Comparison of ENCODE assay signal across 1 cellular context in the genomic region with DNA sequence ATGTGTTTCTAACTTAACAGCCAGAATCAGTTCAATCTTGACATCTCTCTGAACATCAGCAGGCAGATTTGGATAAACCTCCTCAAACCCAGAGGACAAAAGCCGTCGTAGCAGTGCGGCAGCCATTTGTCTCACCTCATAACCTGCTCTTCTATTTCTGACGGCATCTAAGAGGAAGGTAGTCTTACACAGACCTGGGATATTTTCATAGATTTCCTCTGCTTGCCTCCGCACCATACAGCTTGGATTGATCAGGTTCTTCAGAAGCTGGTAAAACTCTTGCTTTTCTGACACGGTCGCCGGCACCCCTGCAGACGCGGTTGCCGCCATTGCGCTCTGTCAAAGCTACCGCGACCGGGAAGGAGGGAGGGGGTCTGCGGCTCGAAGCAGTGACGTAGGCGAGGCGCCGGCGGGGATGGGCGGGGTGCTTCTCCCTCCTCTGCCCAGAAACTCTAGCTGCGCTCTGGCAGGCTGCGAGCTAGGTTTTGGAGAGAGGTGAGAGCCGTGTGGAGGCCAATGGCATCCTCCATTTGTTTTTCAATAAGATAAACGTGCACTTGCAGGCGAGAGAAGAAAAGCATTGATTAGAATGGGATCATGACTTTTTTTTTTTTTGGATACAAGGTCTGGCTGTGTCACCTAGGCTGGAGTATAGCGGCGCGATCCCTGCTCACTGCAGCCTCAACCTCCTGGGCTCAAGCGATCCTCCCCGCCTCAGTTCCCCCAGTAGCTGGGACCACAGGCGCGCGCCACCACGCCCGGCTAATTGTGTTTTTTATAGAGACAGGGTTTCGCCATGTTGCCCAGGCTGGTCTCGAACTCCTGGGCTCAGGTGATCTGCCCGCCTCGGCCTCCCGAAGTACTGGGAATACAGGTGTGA.
A peak's percentile ranks its signal among the peaks of the same experiment; 100 is the strongest.
TF ChIP-seq lines count a peak whose summit lies in the region.

A gene (minus strand): TSS at position 347 of the 880 bp plus-strand sequence. CDS start 17 bp downstream, at position 330.

TF ChIP-seq in K562, 482 proteins besides CTCF, POLR2A, EP300 and RAD21 (continued from another document and continues in another):
- TF ChIP-seq, protein P1, sequence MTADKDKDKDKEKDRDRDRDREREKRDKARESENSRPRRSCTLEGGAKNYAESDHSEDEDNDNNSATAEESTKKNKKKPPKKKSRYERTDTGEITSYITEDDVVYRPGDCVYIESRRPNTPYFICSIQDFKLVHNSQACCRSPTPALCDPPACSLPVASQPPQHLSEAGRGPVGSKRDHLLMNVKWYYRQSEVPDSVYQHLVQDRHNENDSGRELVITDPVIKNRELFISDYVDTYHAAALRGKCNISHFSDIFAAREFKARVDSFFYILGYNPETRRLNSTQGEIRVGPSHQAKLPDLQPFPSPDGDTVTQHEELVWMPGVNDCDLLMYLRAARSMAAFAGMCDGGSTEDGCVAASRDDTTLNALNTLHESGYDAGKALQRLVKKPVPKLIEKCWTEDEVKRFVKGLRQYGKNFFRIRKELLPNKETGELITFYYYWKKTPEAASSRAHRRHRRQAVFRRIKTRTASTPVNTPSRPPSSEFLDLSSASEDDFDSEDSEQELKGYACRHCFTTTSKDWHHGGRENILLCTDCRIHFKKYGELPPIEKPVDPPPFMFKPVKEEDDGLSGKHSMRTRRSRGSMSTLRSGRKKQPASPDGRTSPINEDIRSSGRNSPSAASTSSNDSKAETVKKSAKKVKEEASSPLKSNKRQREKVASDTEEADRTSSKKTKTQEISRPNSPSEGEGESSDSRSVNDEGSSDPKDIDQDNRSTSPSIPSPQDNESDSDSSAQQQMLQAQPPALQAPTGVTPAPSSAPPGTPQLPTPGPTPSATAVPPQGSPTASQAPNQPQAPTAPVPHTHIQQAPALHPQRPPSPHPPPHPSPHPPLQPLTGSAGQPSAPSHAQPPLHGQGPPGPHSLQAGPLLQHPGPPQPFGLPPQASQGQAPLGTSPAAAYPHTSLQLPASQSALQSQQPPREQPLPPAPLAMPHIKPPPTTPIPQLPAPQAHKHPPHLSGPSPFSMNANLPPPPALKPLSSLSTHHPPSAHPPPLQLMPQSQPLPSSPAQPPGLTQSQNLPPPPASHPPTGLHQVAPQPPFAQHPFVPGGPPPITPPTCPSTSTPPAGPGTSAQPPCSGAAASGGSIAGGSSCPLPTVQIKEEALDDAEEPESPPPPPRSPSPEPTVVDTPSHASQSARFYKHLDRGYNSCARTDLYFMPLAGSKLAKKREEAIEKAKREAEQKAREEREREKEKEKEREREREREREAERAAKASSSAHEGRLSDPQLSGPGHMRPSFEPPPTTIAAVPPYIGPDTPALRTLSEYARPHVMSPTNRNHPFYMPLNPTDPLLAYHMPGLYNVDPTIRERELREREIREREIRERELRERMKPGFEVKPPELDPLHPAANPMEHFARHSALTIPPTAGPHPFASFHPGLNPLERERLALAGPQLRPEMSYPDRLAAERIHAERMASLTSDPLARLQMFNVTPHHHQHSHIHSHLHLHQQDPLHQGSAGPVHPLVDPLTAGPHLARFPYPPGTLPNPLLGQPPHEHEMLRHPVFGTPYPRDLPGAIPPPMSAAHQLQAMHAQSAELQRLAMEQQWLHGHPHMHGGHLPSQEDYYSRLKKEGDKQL (CRISPR knock-in tag; IDR thresholded peaks at IDR 0.05; ENCODE audit: borderline replicate concordance), result no peak
- no peak for TF ChIP-seq ZEB2 (IDR thresholded peaks at IDR 0.05)
- TF ChIP-seq POLR2G (IDR thresholded peaks at IDR 0.05; ENCODE audit: low read depth, low read length), result peak; percentile 85
- TF ChIP-seq ZNF274 (IDR thresholded peaks at IDR 0.05; ENCODE audit: borderline replicate concordance, low read depth, low read length), result no peak
- no peak for TF ChIP-seq FOXK1 (CRISPR knock-in tag; IDR thresholded peaks at IDR 0.05; ENCODE audit: borderline replicate concordance)
- no peak for TF ChIP-seq ILF3 (IDR thresholded peaks at IDR 0.05; ENCODE audit: borderline replicate concordance)
- no peak for TF ChIP-seq ZNF561 (CRISPR knock-in tag; conservative IDR thresholded peaks at IDR 0.05)
- TF ChIP-seq, protein P2, sequence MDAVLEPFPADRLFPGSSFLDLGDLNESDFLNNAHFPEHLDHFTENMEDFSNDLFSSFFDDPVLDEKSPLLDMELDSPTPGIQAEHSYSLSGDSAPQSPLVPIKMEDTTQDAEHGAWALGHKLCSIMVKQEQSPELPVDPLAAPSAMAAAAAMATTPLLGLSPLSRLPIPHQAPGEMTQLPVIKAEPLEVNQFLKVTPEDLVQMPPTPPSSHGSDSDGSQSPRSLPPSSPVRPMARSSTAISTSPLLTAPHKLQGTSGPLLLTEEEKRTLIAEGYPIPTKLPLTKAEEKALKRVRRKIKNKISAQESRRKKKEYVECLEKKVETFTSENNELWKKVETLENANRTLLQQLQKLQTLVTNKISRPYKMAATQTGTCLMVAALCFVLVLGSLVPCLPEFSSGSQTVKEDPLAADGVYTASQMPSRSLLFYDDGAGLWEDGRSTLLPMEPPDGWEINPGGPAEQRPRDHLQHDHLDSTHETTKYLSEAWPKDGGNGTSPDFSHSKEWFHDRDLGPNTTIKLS (IDR thresholded peaks at IDR 0.05; ENCODE audit: borderline replicate concordance, low read depth), result no peak
- TF ChIP-seq, protein P3, sequence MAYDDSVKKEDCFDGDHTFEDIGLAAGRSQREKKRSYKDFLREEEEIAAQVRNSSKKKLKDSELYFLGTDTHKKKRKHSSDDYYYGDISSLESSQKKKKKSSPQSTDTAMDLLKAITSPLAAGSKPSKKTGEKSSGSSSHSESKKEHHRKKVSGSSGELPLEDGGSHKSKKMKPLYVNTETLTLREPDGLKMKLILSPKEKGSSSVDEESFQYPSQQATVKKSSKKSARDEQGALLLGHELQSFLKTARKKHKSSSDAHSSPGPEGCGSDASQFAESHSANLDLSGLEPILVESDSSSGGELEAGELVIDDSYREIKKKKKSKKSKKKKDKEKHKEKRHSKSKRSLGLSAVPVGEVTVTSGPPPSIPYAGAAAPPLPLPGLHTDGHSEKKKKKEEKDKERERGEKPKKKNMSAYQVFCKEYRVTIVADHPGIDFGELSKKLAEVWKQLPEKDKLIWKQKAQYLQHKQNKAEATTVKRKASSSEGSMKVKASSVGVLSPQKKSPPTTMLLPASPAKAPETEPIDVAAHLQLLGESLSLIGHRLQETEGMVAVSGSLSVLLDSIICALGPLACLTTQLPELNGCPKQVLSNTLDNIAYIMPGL (CRISPR knock-in tag; IDR thresholded peaks at IDR 0.05), result no peak
- no peak for TF ChIP-seq EHMT2 (IDR thresholded peaks at IDR 0.05)
- TF ChIP-seq, protein P4, sequence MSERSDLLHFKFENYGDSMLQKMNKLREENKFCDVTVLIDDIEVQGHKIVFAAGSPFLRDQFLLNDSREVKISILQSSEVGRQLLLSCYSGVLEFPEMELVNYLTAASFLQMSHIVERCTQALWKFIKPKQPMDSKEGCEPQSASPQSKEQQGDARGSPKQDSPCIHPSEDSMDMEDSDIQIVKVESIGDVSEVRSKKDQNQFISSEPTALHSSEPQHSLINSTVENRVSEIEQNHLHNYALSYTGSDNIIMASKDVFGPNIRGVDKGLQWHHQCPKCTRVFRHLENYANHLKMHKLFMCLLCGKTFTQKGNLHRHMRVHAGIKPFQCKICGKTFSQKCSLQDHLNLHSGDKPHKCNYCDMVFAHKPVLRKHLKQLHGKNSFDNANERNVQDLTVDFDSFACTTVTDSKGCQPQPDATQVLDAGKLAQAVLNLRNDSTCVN (CRISPR knock-in tag; IDR thresholded peaks at IDR 0.05), result no peak
- TF ChIP-seq FOXA3 (CRISPR knock-in tag; conservative IDR thresholded peaks at IDR 0.05 in 1 of 2, IDR thresholded peaks at IDR 0.05 in 1 of 2), result no peak
- TF ChIP-seq, protein P5, sequence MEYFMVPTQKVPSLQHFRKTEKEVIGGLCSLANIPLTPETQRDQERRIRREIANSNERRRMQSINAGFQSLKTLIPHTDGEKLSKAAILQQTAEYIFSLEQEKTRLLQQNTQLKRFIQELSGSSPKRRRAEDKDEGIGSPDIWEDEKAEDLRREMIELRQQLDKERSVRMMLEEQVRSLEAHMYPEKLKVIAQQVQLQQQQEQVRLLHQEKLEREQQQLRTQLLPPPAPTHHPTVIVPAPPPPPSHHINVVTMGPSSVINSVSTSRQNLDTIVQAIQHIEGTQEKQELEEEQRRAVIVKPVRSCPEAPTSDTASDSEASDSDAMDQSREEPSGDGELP (CRISPR knock-in tag; IDR thresholded peaks at IDR 0.05; ENCODE audit: borderline replicate concordance), result peak; percentile 57; the same call in 1 of the 2 replicates
- TF ChIP-seq RHOXF2B (CRISPR knock-in tag; conservative IDR thresholded peaks at IDR 0.05), result no peak
- TF ChIP-seq, protein P6, sequence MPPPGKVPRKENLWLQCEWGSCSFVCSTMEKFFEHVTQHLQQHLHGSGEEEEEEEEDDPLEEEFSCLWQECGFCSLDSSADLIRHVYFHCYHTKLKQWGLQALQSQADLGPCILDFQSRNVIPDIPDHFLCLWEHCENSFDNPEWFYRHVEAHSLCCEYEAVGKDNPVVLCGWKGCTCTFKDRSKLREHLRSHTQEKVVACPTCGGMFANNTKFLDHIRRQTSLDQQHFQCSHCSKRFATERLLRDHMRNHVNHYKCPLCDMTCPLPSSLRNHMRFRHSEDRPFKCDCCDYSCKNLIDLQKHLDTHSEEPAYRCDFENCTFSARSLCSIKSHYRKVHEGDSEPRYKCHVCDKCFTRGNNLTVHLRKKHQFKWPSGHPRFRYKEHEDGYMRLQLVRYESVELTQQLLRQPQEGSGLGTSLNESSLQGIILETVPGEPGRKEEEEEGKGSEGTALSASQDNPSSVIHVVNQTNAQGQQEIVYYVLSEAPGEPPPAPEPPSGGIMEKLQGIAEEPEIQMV (tag; conservative IDR thresholded peaks at IDR 0.05; ENCODE audit: low read depth), result no peak
- TF ChIP-seq ZNF76 (CRISPR knock-in tag; IDR thresholded peaks at IDR 0.05; ENCODE audit: borderline replicate concordance), result no peak
- TF ChIP-seq, protein P7, sequence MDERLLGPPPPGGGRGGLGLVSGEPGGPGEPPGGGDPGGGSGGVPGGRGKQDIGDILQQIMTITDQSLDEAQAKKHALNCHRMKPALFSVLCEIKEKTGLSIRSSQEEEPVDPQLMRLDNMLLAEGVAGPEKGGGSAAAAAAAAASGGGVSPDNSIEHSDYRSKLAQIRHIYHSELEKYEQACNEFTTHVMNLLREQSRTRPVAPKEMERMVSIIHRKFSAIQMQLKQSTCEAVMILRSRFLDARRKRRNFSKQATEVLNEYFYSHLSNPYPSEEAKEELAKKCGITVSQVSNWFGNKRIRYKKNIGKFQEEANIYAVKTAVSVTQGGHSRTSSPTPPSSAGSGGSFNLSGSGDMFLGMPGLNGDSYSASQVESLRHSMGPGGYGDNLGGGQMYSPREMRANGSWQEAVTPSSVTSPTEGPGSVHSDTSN (CRISPR knock-in tag; IDR thresholded peaks at IDR 0.05; ENCODE audit: low read depth), result no peak
- TF ChIP-seq, protein P7 (tag; conservative IDR thresholded peaks at IDR 0.05; ENCODE audit: low read depth), result no peak
- no peak for TF ChIP-seq MTF1 (CRISPR knock-in tag; IDR thresholded peaks at IDR 0.05; ENCODE audit: borderline replicate concordance)
- TF ChIP-seq, protein P8, sequence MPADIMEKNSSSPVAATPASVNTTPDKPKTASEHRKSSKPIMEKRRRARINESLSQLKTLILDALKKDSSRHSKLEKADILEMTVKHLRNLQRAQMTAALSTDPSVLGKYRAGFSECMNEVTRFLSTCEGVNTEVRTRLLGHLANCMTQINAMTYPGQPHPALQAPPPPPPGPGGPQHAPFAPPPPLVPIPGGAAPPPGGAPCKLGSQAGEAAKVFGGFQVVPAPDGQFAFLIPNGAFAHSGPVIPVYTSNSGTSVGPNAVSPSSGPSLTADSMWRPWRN (IDR thresholded peaks at IDR 0.05; ENCODE audit: low read depth), result no peak
- TF ChIP-seq, protein P9, sequence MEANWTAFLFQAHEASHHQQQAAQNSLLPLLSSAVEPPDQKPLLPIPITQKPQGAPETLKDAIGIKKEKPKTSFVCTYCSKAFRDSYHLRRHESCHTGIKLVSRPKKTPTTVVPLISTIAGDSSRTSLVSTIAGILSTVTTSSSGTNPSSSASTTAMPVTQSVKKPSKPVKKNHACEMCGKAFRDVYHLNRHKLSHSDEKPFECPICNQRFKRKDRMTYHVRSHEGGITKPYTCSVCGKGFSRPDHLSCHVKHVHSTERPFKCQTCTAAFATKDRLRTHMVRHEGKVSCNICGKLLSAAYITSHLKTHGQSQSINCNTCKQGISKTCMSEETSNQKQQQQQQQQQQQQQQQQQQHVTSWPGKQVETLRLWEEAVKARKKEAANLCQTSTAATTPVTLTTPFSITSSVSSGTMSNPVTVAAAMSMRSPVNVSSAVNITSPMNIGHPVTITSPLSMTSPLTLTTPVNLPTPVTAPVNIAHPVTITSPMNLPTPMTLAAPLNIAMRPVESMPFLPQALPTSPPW (CRISPR knock-in tag; IDR thresholded peaks at IDR 0.05), result peak; percentile 95
- no peak for TF ChIP-seq PHB (CRISPR knock-in tag; IDR thresholded peaks at IDR 0.05)
- TF ChIP-seq TGIF2 (CRISPR knock-in tag; IDR thresholded peaks at IDR 0.05), result no peak
- no peak for TF ChIP-seq CHCHD3 (CRISPR knock-in tag; IDR thresholded peaks at IDR 0.05)
- TF ChIP-seq NCOA1 (IDR thresholded peaks at IDR 0.05; ENCODE audit: low read depth), result no peak
- TF ChIP-seq, protein P10, sequence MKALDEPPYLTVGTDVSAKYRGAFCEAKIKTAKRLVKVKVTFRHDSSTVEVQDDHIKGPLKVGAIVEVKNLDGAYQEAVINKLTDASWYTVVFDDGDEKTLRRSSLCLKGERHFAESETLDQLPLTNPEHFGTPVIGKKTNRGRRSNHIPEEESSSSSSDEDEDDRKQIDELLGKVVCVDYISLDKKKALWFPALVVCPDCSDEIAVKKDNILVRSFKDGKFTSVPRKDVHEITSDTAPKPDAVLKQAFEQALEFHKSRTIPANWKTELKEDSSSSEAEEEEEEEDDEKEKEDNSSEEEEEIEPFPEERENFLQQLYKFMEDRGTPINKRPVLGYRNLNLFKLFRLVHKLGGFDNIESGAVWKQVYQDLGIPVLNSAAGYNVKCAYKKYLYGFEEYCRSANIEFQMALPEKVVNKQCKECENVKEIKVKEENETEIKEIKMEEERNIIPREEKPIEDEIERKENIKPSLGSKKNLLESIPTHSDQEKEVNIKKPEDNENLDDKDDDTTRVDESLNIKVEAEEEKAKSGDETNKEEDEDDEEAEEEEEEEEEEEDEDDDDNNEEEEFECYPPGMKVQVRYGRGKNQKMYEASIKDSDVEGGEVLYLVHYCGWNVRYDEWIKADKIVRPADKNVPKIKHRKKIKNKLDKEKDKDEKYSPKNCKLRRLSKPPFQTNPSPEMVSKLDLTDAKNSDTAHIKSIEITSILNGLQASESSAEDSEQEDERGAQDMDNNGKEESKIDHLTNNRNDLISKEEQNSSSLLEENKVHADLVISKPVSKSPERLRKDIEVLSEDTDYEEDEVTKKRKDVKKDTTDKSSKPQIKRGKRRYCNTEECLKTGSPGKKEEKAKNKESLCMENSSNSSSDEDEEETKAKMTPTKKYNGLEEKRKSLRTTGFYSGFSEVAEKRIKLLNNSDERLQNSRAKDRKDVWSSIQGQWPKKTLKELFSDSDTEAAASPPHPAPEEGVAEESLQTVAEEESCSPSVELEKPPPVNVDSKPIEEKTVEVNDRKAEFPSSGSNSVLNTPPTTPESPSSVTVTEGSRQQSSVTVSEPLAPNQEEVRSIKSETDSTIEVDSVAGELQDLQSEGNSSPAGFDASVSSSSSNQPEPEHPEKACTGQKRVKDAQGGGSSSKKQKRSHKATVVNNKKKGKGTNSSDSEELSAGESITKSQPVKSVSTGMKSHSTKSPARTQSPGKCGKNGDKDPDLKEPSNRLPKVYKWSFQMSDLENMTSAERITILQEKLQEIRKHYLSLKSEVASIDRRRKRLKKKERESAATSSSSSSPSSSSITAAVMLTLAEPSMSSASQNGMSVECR (CRISPR knock-in tag; IDR thresholded peaks at IDR 0.05), result no peak
